ENCODE assay signal across 8 cellular contexts in genomic region chr11:2166091-2166851, GRCh38. TPM values are rescaled to one million over a fixed set of nuclear protein-coding genes. Genes with fewer than 3 reads are reported as not detected.
A peak's percentile ranks its signal among the peaks of the same experiment; 100 is the strongest.
DNase-seq lines count a peak whose midpoint lies in the region; ATAC-seq and TF ChIP-seq lines count a peak whose summit lies in the region.

No MANE protein-coding gene starts in this region.

- no peaks in the 10 kb centered on the region for H3K4me1 ChIP-seq in fibroblast of lung (ENCODE audit: control insufficient read depth, extremely low read depth, insufficient read depth, low read length)

- intact Hi-C loops in sciatic nerve (cut with DNase I) (no loop called here), lower leg skin (cut with DNase I; ENCODE audit: low total_unique reads) (no loop called here)

- no peaks in the 10 kb centered on the region for H3K79me2 ChIP-seq in fibroblast of lung (ENCODE audit: control insufficient read depth, insufficient read depth, low read length)

- peak; percentile 95 for DNase-seq in 8988T
- no peak for DNase-seq in HFF-Myc (ENCODE audit: extremely low read depth, low read depth)
- DNase-seq in activated CD8-positive, alpha-beta memory T cell treated with anti-CD3 and anti-CD28 coated beads for 24 hours: peak; percentile 76
- DNase-seq in fibroblast of lung (ENCODE audit: low read depth in 2 of 2): peak; percentile 9 to 41
- DNase-seq in sciatic nerve (ENCODE audit: low spot score): no peak
- no peak for DNase-seq in lower leg skin (ENCODE audit: low spot score in 2 of 2)
- DNase-seq in H4 (ENCODE audit: low spot score): no peak
- no peak for DNase-seq in hypothalamus (lab: John Stamatoyannopoulos, UW)

- H3K27ac ChIP-seq in fibroblast of lung (ENCODE audit: insufficient read depth, low read length): no peak overlapping the region

- WGBS in lower leg skin, 2 donors: 0 to 4% methylated on average over 17 to 28 of the region's 70 CpGs

- no peak overlapping the region for H2AFZ ChIP-seq in fibroblast of lung (ENCODE audit: low read length)

- no peak overlapping the region for H3K4me3 ChIP-seq in HFF-Myc (replicated peaks; ENCODE audit: low read depth, low read length)
- H3K4me3 ChIP-seq in fibroblast of lung (replicated peaks in 1 of 4; ENCODE audit: control extremely low read depth in 1 of 4, insufficient read depth in 1 of 4, low read depth in 3 of 4, low read length in 4 of 4): no peak overlapping the region
- H3K4me3 ChIP-seq in lower leg skin (ENCODE audit: low read depth, poor library complexity, severe bottlenecking): no peak overlapping the region

- H3K9ac ChIP-seq in fibroblast of lung (ENCODE audit: insufficient read depth, low read length): no peak overlapping the region

- no peaks in the 10 kb centered on the region for H3K9me3 ChIP-seq in fibroblast of lung (ENCODE audit: control insufficient read depth, insufficient read depth, low read depth, low read length)

- TF ChIP-seq POLR2A in lower leg skin (IDR thresholded peaks at IDR 0.05): no peak

- H4K20me1 ChIP-seq in fibroblast of lung (ENCODE audit: control insufficient read depth, extremely low read depth, insufficient read depth, low read length): no peaks in the 10 kb centered on the region

- ATAC-seq in sciatic nerve: peak; percentile 58

- no peaks in the 10 kb centered on the region for H3K27me3 ChIP-seq in fibroblast of lung (ENCODE audit: control insufficient read depth, insufficient read depth, low read length)

- H3K36me3 ChIP-seq in fibroblast of lung (ENCODE audit: control insufficient read depth, insufficient read depth, low read length): no peaks in the 10 kb centered on the region

- no peak overlapping the region for H3K4me2 ChIP-seq in fibroblast of lung (ENCODE audit: extremely low read depth, insufficient read depth, low read length)

- TF ChIP-seq CTCF in HFF-Myc (IDR thresholded peaks at IDR 0.05; ENCODE audit: low read depth, low read length, missing control alignments) (peak; percentile 57), fibroblast of lung (conservative IDR thresholded peaks at IDR 0.05 in 1 of 2, IDR thresholded peaks at IDR 0.05 in 1 of 2; ENCODE audit: low read depth in 1 of 2, low read length in 2 of 2) (peak; percentile 18 to 57), lower leg skin (IDR thresholded peaks at IDR 0.05) (no peak)

RNA-seq across cellular contexts. Expression of gene INS, which starts 5.3 kb away (rescaled TPM):
- total RNA-seq in fibroblast of lung: not detected in 2 replicates
- polyA plus RNA-seq in fibroblast of lung: not detected in 2 replicates
- polyA plus RNA-seq in fibroblast of lung (2012): not detected in 2 replicates
- not detected in 2 replicates for polyA minus RNA-seq in fibroblast of lung (ENCODE audit: low replicate concordance)
- total RNA-seq in sciatic nerve: 1.5 TPM
- not detected for total RNA-seq in lower leg skin
- not detected in 2 replicates for total RNA-seq in H4 (2014; rRNA removed; shearing (Covaris generic))

RNA-seq across cellular contexts. Expression of gene TH, which starts 5.3 kb away (rescaled TPM):
- total RNA-seq in fibroblast of lung (0.17 TPM in 1 of 2 replicates, not detected in the other), sciatic nerve (0.36 TPM), lower leg skin (under 1 TPM in 2 of 4 donors, not detected in 2; 0.36 to 0.84 TPM)
- not detected in 2 replicates for polyA plus RNA-seq in fibroblast of lung
- not detected in 2 replicates for polyA plus RNA-seq in fibroblast of lung (2012)
- not detected in 2 replicates for polyA minus RNA-seq in fibroblast of lung (ENCODE audit: low replicate concordance)
- not detected in 2 replicates for total RNA-seq in H4 (2014; rRNA removed; shearing (Covaris generic))

RNA-seq across cellular contexts. Expression of gene IGF2, which starts 27.1 kb away (rescaled TPM):
- under 0.01 and 0.17 TPM in 2 replicates for total RNA-seq in fibroblast of lung
- polyA plus RNA-seq in fibroblast of lung: 0.03 and 0.08 TPM in 2 replicates
- polyA plus RNA-seq in fibroblast of lung (2012): 0.13 and 1.1 TPM in 2 replicates
- 0.11 and 0.55 TPM in 2 replicates for polyA minus RNA-seq in fibroblast of lung (ENCODE audit: low replicate concordance)
- total RNA-seq in sciatic nerve: 473 TPM
- 10 to 100 TPM in 1 of 4 donors, 1 to 10 TPM in 3; 4.5 to 14.7 (median 6.0) TPM for total RNA-seq in lower leg skin
- total RNA-seq in H4 (2014; rRNA removed; shearing (Covaris generic)): 0.60 and 2.0 TPM in 2 replicates

Comparison
In these comparisons a context has a peak if more than half of its experiments do, and no peak if none do; other contexts are left out.
1. DNase-seq: peak in 8988T (single experiment), activated CD8-positive, alpha-beta memory T cell treated with anti-CD3 and anti-CD28 coated beads for 24 hours (single experiment) and fibroblast of lung (2 of 2); none in HFF-Myc (single experiment), sciatic nerve (single experiment), lower leg skin (0 of 2), H4 (single experiment) and hypothalamus (0 of 51).
2. CTCF ChIP-seq: peak in HFF-Myc (single experiment) and fibroblast of lung (2 of 2); none in lower leg skin (0 of 3).
3. RNA of gene IGF2, which starts 27.1 kb away (total RNA-seq): 473 TPM in sciatic nerve (single experiment); 4.5 to 14.7 TPM in lower leg skin, 0.60 to 2.0 TPM in H4 and under 0.01 to 0.17 TPM in fibroblast of lung; every median in the first group is over 10 times any median in the second.